Comparison of ENCODE assay signal across 8 cellular contexts in the genomic region with DNA sequence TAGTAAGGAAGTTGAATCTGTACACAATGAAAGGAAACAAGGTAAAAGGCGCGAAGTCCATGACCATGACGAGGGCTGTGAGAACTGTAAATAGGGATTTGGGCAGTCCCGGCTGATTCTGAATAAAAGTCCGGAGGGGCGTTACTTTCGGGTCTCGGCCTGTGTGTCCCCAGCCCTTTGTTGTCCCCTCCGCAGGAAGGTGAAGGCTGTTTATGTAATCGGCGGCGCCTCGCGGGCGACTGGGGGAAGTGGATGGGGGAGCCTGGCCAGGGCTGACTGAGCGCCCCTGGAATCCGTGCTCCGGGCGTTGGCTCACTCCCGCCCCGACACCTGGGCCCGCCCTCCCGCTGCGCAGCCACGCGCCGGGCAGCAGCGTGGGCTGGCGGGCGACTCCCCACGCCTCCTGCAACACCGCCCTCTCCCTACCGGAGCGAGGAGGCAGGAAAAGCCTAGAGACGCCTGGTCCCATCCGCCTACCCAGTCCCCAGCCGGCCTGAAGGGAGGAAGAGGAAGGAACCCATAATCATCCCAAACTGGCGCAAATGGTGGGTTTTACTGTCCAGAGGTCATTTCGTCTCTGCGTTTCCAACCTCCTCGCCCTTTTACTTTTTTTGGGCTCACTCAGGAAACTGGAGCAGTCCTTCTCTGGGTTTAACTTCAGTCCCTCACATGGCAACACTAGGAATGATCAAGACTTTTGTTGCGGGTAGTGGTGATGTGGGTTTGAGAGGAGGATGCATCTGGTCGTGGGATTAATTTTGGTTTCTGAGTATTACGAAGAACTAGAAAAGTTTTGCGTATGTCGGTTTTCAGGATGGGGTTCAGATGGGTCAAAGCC. TPM values are rescaled to one million over a fixed set of nuclear protein-coding genes. Genes with fewer than 3 reads are reported as not detected.
DNase-seq lines count a peak whose midpoint lies in the region; ATAC-seq, FAIRE-seq and TF ChIP-seq lines count a peak whose summit lies in the region.

No MANE protein-coding gene starts in this region.

- no peaks in the 10 kb centered on the region for H3K9me2 ChIP-seq in Loucy (replicated peaks; ENCODE audit: low read depth, low read length)

- no peak overlapping the region for H3K4me2 ChIP-seq in Loucy (ENCODE audit: low read depth, low read length, poor library complexity, severe bottlenecking)

- peak in 3 of 7 experiments; percentile 7 to 52 (median 20) for DNase-seq in CD8-positive, alpha-beta T cell
- DNase-seq in ascending aorta (ENCODE audit: low spot score in 2 of 2) (no peak), kidney (peak; percentile 84), SKM-1 (lab: John Stamatoyannopoulos, UW; ENCODE audit: unreplicated experiment) (no peak), RCC 7860 (ENCODE audit: low spot score) (no peak)
- peak; percentile 33 for DNase-seq in stimulated activated naive CD8-positive, alpha-beta T cell treated with anti-CD3 and anti-CD28 coated beads, Interleukin-15, Interleukin-2, amounts not matched to agents 100 U/mL and 50 U/mL, for 24 hours

- intact Hi-C loops in CD8-positive, alpha-beta T cell (cut with DNase I, micrococcal nuclease): no loop called here
- intact Hi-C loops in ascending aorta (cut with DNase I) (no loop called here), kidney (cut with DNase I) (no loop called here)

- H3K36me3 Mint-ChIP-seq in CD8-positive, alpha-beta T cell: no peaks in the 10 kb centered on the region

- no peaks in the 10 kb centered on the region for H3K36me3 ChIP-seq in CD8-positive, alpha-beta T cell (ENCODE audit: insufficient read depth, low read length)
- H3K36me3 ChIP-seq in Loucy (ENCODE audit: insufficient read depth, low read length): no peaks in the 10 kb centered on the region
- H3K36me3 ChIP-seq in ascending aorta: no peaks in the 10 kb centered on the region
- no peaks in the 10 kb centered on the region for H3K36me3 ChIP-seq in kidney (ENCODE audit: control insufficient read depth in 1 of 2, insufficient read depth in 2 of 2, low read length in 2 of 2)

- peaks cover 49% of the 10 kb centered on the region for H3K4me1 Mint-ChIP-seq in CD8-positive, alpha-beta T cell (ENCODE audit: low read depth)

- H3K27me3 ChIP-seq in CD8-positive, alpha-beta T cell (ENCODE audit: insufficient read depth, low read length): no peaks in the 10 kb centered on the region
- no peaks in the 10 kb centered on the region for H3K27me3 ChIP-seq in Loucy (ENCODE audit: insufficient read depth, low read length, poor library complexity, severe bottlenecking)
- H3K27me3 ChIP-seq in ascending aorta: peaks cover 16% of the 10 kb centered on the region

- CTCF ChIA-PET in CD8-positive, alpha-beta T cell (lab: Charles Lee): interaction anchor here (0.7 to 6.7 kb wide), 5 partner anchors 27 to 253 kb away, joined by 3 to 250 read pairs (median 4); no protein-coding TSS in a partner anchor

- H3K9me3 Mint-ChIP-seq in CD8-positive, alpha-beta T cell: no peaks in the 10 kb centered on the region

- peak overlapping the region; percentile 41 for H3K4me3 ChIP-seq in CD8-positive, alpha-beta T cell (ENCODE audit: low read depth, low read length)
- no peak overlapping the region for H3K4me3 ChIP-seq in Loucy (ENCODE audit: low read length, poor library complexity, severe bottlenecking)
- peak overlapping the region; percentile 49 to 58 for H3K4me3 ChIP-seq in ascending aorta
- H3K4me3 ChIP-seq in kidney (ENCODE audit: low read length in 2 of 2): peak overlapping the region; percentile 57 to 63

- H3K27ac Mint-ChIP-seq in CD8-positive, alpha-beta T cell: no peak overlapping the region

- no peak overlapping the region for H3K27ac ChIP-seq in CD8-positive, alpha-beta T cell (ENCODE audit: low read depth, low read length)
- H3K27ac ChIP-seq in ascending aorta: no peak overlapping the region
- H3K27ac ChIP-seq in kidney (ENCODE audit: low read depth in 2 of 2, low read length in 2 of 2): no peak overlapping the region

- H3K9ac ChIP-seq in Loucy (ENCODE audit: low read depth, low read length, poor library complexity, severe bottlenecking) (no peak overlapping the region), kidney (ENCODE audit: low read length in 2 of 2) (no peak overlapping the region)

- H4K20me1 ChIP-seq in Loucy (ENCODE audit: insufficient read depth, low read length, poor library complexity, severe bottlenecking): no peaks in the 10 kb centered on the region

- ATAC-seq in CD8-positive, alpha-beta T cell: no peak
- ATAC-seq in stimulated activated naive CD8-positive, alpha-beta T cell treated with anti-CD3 and anti-CD28 coated beads, Interleukin-15, Interleukin-2, amounts not matched to agents 100 U/mL and 50 U/mL, for 24 hours: no peak
- ATAC-seq in HG03039 (IDR thresholded peaks at IDR 0.05; ENCODE audit: unreplicated experiment): no peak

- H3K4me1 ChIP-seq in CD8-positive, alpha-beta T cell (ENCODE audit: insufficient read depth, low read length): peaks cover 41% of the 10 kb centered on the region
- H3K4me1 ChIP-seq in Loucy (ENCODE audit: insufficient read depth, low read length, poor library complexity, severe bottlenecking): peaks cover 25% of the 10 kb centered on the region
- peaks cover 7 to 18% of the 10 kb centered on the region in 2 donors for H3K4me1 ChIP-seq in ascending aorta
- H3K4me1 ChIP-seq in kidney (ENCODE audit: control insufficient read depth in 1 of 2, insufficient read depth in 1 of 2, low read depth in 1 of 2, low read length in 2 of 2): peaks cover 13 to 23% of the 10 kb centered on the region in 2 donors

- FAIRE-seq in kidney (lab: Jason Lieb, UNC): no peak
- no peak for FAIRE-seq in RCC 7860 (lab: Jason Lieb, UNC)

- H3K4me3 Mint-ChIP-seq in CD8-positive, alpha-beta T cell: peak overlapping the region; percentile 65

- TF ChIP-seq CTCF in CD8-positive, alpha-beta T cell (IDR thresholded peaks at IDR 0.05): no peak
- TF ChIP-seq CTCF in Loucy (conservative IDR thresholded peaks at IDR 0.05; ENCODE audit: low read length): no peak
- no peak for TF ChIP-seq CTCF in ascending aorta (IDR thresholded peaks at IDR 0.05)
- no peak for TF ChIP-seq CTCF in kidney (IDR thresholded peaks at IDR 0.05; ENCODE audit: borderline replicate concordance, extremely low read depth, insufficient read depth)

- peaks cover 37% of the 10 kb centered on the region for H3K27me3 Mint-ChIP-seq in CD8-positive, alpha-beta T cell (ENCODE audit: low read depth)

- H3F3A ChIP-seq in Loucy (ENCODE audit: low read depth): no peaks in the 10 kb centered on the region

- H3K9me3 ChIP-seq in CD8-positive, alpha-beta T cell (ENCODE audit: low read length): no peaks in the 10 kb centered on the region
- H3K9me3 ChIP-seq in Loucy (ENCODE audit: insufficient read depth, low read depth, low read length) (no peaks in the 10 kb centered on the region), ascending aorta (no peaks in the 10 kb centered on the region), kidney (ENCODE audit: control insufficient read depth in 1 of 2, low read length in 2 of 2) (no peaks in the 10 kb centered on the region)

- H2AFZ ChIP-seq in Loucy (ENCODE audit: low read length): 0 out of 2 replicates have a peak overlapping the region, but pooled peaks have one; percentile 94

- no peaks in the 10 kb centered on the region for H3K79me2 ChIP-seq in Loucy (ENCODE audit: insufficient read depth, low read length)

- POLR2A ChIA-PET in CD8-positive, alpha-beta T cell (lab: Charles Lee): no interaction called here

RNA-seq across cellular contexts. Expression of gene TRIM31, which starts 12.1 kb away (rescaled TPM):
- not detected for total RNA-seq in CD8-positive, alpha-beta T cell
- total RNA-seq in ascending aorta (not detected), kidney (0.22 TPM)
- 0.26 TPM for polyA plus RNA-seq in kidney (ENCODE audit: insufficient read depth, low read depth, low replicate concordance)

RNA-seq across cellular contexts. Expression of gene RNF39, which starts 25.2 kb away (rescaled TPM):
- total RNA-seq in CD8-positive, alpha-beta T cell: not detected
- not detected for total RNA-seq in ascending aorta
- total RNA-seq in kidney: 1.3 TPM
- polyA plus RNA-seq in kidney (ENCODE audit: insufficient read depth, low read depth, low replicate concordance): not detected

RNA-seq across cellular contexts. Expression of gene PPP1R11, which starts 33.8 kb away (rescaled TPM):
- total RNA-seq in CD8-positive, alpha-beta T cell: 10 to 100 TPM; 24.7 to 28.3 TPM
- total RNA-seq in ascending aorta: 7.1 TPM
- total RNA-seq in kidney: 71.6 TPM
- 78.3 TPM for polyA plus RNA-seq in kidney (ENCODE audit: insufficient read depth, low read depth, low replicate concordance)

RNA-seq across cellular contexts. Expression of gene TRIM40, which starts 35.1 kb away (rescaled TPM):
- total RNA-seq in CD8-positive, alpha-beta T cell: not detected
- not detected for total RNA-seq in ascending aorta
- not detected for total RNA-seq in kidney
- not detected for polyA plus RNA-seq in kidney (ENCODE audit: insufficient read depth, low read depth, low replicate concordance)

RNA-seq across cellular contexts. Expression of gene POLR1H, which starts 39.7 kb away (rescaled TPM):
- 10 to 100 TPM; 26.6 to 30.7 TPM for total RNA-seq in CD8-positive, alpha-beta T cell
- total RNA-seq in ascending aorta: 36.9 TPM
- total RNA-seq in kidney: 23.3 TPM
- 52.8 TPM for polyA plus RNA-seq in kidney (ENCODE audit: insufficient read depth, low read depth, low replicate concordance)

Comparison
In these comparisons a context has a peak if more than half of its experiments do, and no peak if none do; other contexts are left out.
1. DNase-seq: peak in kidney (single experiment) and stimulated activated naive CD8-positive, alpha-beta T cell treated with anti-CD3 and anti-CD28 coated beads, Interleukin-15, Interleukin-2, amounts not matched to agents 100 U/mL and 50 U/mL, for 24 hours (single experiment); none in ascending aorta (0 of 2), SKM-1 (single experiment) and RCC 7860 (single experiment).